In genomic region chr22:22565991-22566390, GRCh38 we compare ENCODE assay signal across 2 cellular contexts.
A peak's percentile ranks its signal among the peaks of the same experiment; 100 is the strongest.
TF ChIP-seq lines count a peak whose summit lies in the region.

No MANE protein-coding gene starts in this region.

TF ChIP-seq in IMR-90, 13 proteins besides CTCF, POLR2A, EP300 and RAD21:
- TF ChIP-seq MAZ (IDR thresholded peaks at IDR 0.05; ENCODE audit: borderline replicate concordance, low read depth, low read length) (no peak), FOS (IDR thresholded peaks at IDR 0.05; ENCODE audit: low read depth, low read length) (0 out of 2 replicates have a peak, but pooled peaks have one; percentile 19), CEBPB (IDR thresholded peaks at IDR 0.05; ENCODE audit: low read depth, low read length) (peak; percentile 82)

TF ChIP-seq in GM23338, 12 proteins besides CTCF, POLR2A, EP300 and RAD21:
- TF ChIP-seq STAT1 (IDR thresholded peaks at IDR 0.05; ENCODE audit: unreplicated experiment) (no peak), CREB1 (CRISPR knock-in tag; IDR thresholded peaks at IDR 0.05; ENCODE audit: low read depth) (no peak), EZH2 (IDR thresholded peaks at IDR 0.05; ENCODE audit: low read depth, unreplicated experiment) (no peak)
